ENCODE assay signal across 13 cellular contexts in the genomic region with DNA sequence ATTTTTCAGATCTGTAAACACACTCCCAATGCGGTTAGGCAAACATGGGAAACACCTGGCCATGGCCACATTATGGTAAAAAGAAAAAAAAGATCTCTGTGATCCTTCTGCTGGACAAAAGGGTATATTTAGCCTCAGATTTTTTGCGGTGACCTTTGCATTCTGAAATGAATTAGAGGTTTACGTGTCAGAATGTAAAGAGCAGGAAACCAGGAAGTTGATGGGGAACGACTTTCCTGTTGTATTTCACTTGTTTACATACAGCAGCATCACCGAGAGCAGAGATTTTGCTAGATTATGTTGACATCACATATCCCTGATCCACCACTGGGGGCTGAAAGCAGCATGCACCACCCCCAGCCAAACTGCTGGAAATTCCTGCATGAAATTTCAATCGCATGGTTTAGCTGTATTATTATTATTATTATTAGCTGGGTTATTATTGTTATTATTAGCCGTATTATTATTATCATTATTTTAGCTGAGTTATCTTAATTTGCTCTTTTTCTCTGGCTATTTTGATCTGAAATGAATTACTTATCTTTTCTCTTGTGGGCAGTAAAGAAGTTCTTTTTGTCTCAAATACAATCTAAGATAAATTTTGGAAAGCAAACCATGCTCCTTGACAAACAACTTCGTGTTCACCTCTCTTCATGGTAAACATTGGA.
DNase-seq lines count a peak whose midpoint lies in the region; ATAC-seq, FAIRE-seq and TF ChIP-seq lines count a peak whose summit lies in the region.
"Had no signal": no experiment of that assay in that cellular context is flagged by ENCODE, and none has a peak within 500 bp of the region (broad histone marks: within the 10 kb centered on the region; RNA-seq: fewer than 3 reads in every experiment).

No MANE protein-coding gene starts in this region.

- 0 out of 2 replicates have a peak overlapping the region, but pooled peaks have one; percentile 3 for H3K4me3 ChIP-seq in Caco-2 (ENCODE audit: low read depth, low read length)
- H3K4me3 ChIP-seq in kidney epithelial cell (ENCODE audit: low read depth, low read length): no peak overlapping the region
- H3K4me3 ChIP-seq in aorta (ENCODE audit: low read length in 2 of 2): no peak overlapping the region

- peak overlapping the region; percentile 41 for H3K27ac ChIP-seq in VCaP
- H3K27ac ChIP-seq in aorta (ENCODE audit: low read depth in 1 of 2, low read length in 2 of 2): no peak overlapping the region

- H3K9me3 ChIP-seq in Caco-2 (no peaks in the 10 kb centered on the region), aorta (ENCODE audit: control insufficient read depth, low read length) (no peaks in the 10 kb centered on the region)

- H3K4me1 ChIP-seq in Caco-2: peaks cover 7% of the 10 kb centered on the region
- H3K4me1 ChIP-seq in aorta (ENCODE audit: control insufficient read depth in 1 of 2, insufficient read depth in 2 of 2, low read length in 2 of 2): no peaks in the 10 kb centered on the region

- peak overlapping the region; percentile 19 for H3K27ac Mint-ChIP-seq in Caco-2 (ENCODE audit: unreplicated experiment)

- intact Hi-C loops in Caco-2 (cut with micrococcal nuclease; ENCODE audit: unreplicated experiment) (loop anchor here (2.0 to 5.0 kb wide), 3 partner anchors 31 to 59 kb away; no protein-coding TSS in a partner anchor), aorta (cut with DNase I) (no loop called here)

- no peaks in the 10 kb centered on the region for H3K36me3 Mint-ChIP-seq in Caco-2 (ENCODE audit: insufficient read depth, unreplicated experiment)
- H3K36me3 Mint-ChIP-seq: natural killer cell treated with Interleukin-12 subunit alpha and Interleukin-12 subunit beta and Interleukin-15 and Interleukin-18, amount 100 ng/mL, for 72 hours had no signal

- H3K27me3 ChIP-seq in Caco-2 (replicated peaks; ENCODE audit: control insufficient read depth, insufficient read depth, low read length) (no peaks in the 10 kb centered on the region), kidney epithelial cell (ENCODE audit: control insufficient read depth, insufficient read depth, low read length) (no peaks in the 10 kb centered on the region), aorta (ENCODE audit: control insufficient read depth in 1 of 2, insufficient read depth in 2 of 2, low read length in 1 of 2) (no peaks in the 10 kb centered on the region)

- TF ChIP-seq CTCF in Caco-2 (IDR thresholded peaks at IDR 0.05; ENCODE audit: insufficient read depth in 1 of 2, low read depth in 1 of 2, low read length in 1 of 2, severe bottlenecking in 1 of 2, unreplicated experiment in 1 of 2): peak; percentile 68 to 79
- peak; percentile 64 for TF ChIP-seq CTCF in VCaP (conservative IDR thresholded peaks at IDR 0.05)
- TF ChIP-seq CTCF in kidney epithelial cell (IDR thresholded peaks at IDR 0.05; ENCODE audit: insufficient read depth, low read length, poor library complexity, severe bottlenecking): peak; percentile 33
- no peak for TF ChIP-seq CTCF in GM10248 (IDR thresholded peaks at IDR 0.05; ENCODE audit: control extremely low read depth, extremely low read depth, low read depth, missing control alignments)

- 34 to 41% methylated on average over 8 of the region's 8 CpGs for WGBS in aorta, 2 donors

- ATAC-seq in GM18517 (IDR thresholded peaks at IDR 0.05; ENCODE audit: unreplicated experiment) (no peak), aorta (ENCODE audit: low FRiP score) (no peak), HG03175 (IDR thresholded peaks at IDR 0.05; ENCODE audit: unreplicated experiment) (no peak)
- ATAC-seq: natural killer cell treated with Interleukin-12 subunit alpha and Interleukin-12 subunit beta and Interleukin-15 and Interleukin-18, amount 100 ng/mL, for 72 hours had no signal

- BruUV-seq in Caco-2 (replicated peaks; lab: Mats Ljungman, UMichigan): no TSS peak

- H3K36me3 ChIP-seq in Caco-2 (ENCODE audit: control insufficient read depth, insufficient read depth, low read length): no peaks in the 10 kb centered on the region
- H3K36me3 ChIP-seq in kidney epithelial cell (ENCODE audit: control insufficient read depth, insufficient read depth, low read length): no peaks in the 10 kb centered on the region
- no peaks in the 10 kb centered on the region for H3K36me3 ChIP-seq in aorta (ENCODE audit: control insufficient read depth in 1 of 2, insufficient read depth in 2 of 2, low read length in 1 of 2)

- POLR2A ChIA-PET in Caco-2 (lab: Charles Lee): no interaction called here
- POLR2A ChIA-PET in GM10248 (lab: Yijun Ruan, JAX): no interaction called here

- peak; percentile 96 for FAIRE-seq in HTR-8/SVneo (lab: Jason Lieb, UNC)

- peak overlapping the region; percentile 55 for H3K4me3 Mint-ChIP-seq in Caco-2 (ENCODE audit: unreplicated experiment)
- H3K4me3 Mint-ChIP-seq: natural killer cell treated with Interleukin-12 subunit alpha and Interleukin-12 subunit beta and Interleukin-15 and Interleukin-18, amount 100 ng/mL, for 72 hours had no signal

- CTCF ChIA-PET in Caco-2 (lab: Charles Lee) (interaction anchor here (0.6 kb wide), 1 partner anchor 365 kb away, joined by 4 read pairs; no protein-coding TSS in a partner anchor), GM10248 (lab: Yijun Ruan, JAX) (no interaction called here)

- H3K4me1 Mint-ChIP-seq in Caco-2 (ENCODE audit: low read depth, unreplicated experiment): peaks cover 16% of the 10 kb centered on the region

- H3K27me3 Mint-ChIP-seq in Caco-2 (ENCODE audit: insufficient read depth, unreplicated experiment): no peaks in the 10 kb centered on the region

- H3K9me3 Mint-ChIP-seq in Caco-2 (ENCODE audit: unreplicated experiment): no peaks in the 10 kb centered on the region
- H3K9me3 Mint-ChIP-seq: natural killer cell treated with Interleukin-12 subunit alpha and Interleukin-12 subunit beta and Interleukin-15 and Interleukin-18, amount 100 ng/mL, for 72 hours had no signal

- peak; percentile 59 to 70 for DNase-seq in Caco-2
- DNase-seq in HTR-8/SVneo (ENCODE audit: insufficient read length, low spot score): peak; percentile 78
- DNase-seq in kidney epithelial cell (ENCODE audit: low read depth): no peak
- no peak for DNase-seq in aorta
- DNase-seq in GM10248 (ENCODE audit: extremely low spot score): no peak
- DNase-seq: effector CD4-positive, alpha-beta T cell; EL; OCI-M1; stimulated activated CD4-positive, alpha-beta T cell treated with anti-CD3 and anti-CD28 coated beads, Interleukin-2, amount 100 ng/mL, for 24 hours had no signal

Comparison
In these comparisons a context has a peak if more than half of its experiments do, and no peak if none do; other contexts are left out.
1. DNase-seq: peak in Caco-2 (2 of 2) and HTR-8/SVneo (single experiment); none in kidney epithelial cell (single experiment), aorta (0 of 2) and GM10248 (single experiment).